11 cellular contexts compared by ENCODE assay signal in genomic region chr20:22604815-22605214, GRCh38. TPM values are rescaled to one million over a fixed set of nuclear protein-coding genes. Genes with fewer than 3 reads are reported as not detected.
"Had no signal": no experiment of that assay in that cellular context is flagged by ENCODE, and none has a peak within 500 bp of the region (broad histone marks: within the 10 kb centered on the region; RNA-seq: fewer than 3 reads in every experiment).

No MANE protein-coding gene starts in this region.

- H3K9ac ChIP-seq: GM23248 had no signal

- H3K36me3 ChIP-seq: HAP-1 had no signal

- H2AFZ ChIP-seq: GM23248, GM23338 had no signal

- H3K4me1 ChIP-seq: HAP-1 had no signal

- H3K27ac ChIP-seq: GM23248 had no signal

- H3K4me2 ChIP-seq: GM23338 had no signal

- H3K4me3 ChIP-seq: GM23248, GM23338, HAP-1 had no signal

- DNase-seq: GM23248, GOT3, H7, H9, HCEC 1CT, HFFc6 had no signal

- ATAC-seq: GM23338, HCT116 had no signal

- FAIRE-seq: H1, H54 had no signal

RNA-seq across cellular contexts. Expression of gene FOXA2, which starts 20.4 kb away (rescaled TPM):
- total RNA-seq: GM23248, GM23338, H1, H9, HFFc6 had no signal
- polyA plus RNA-seq: GM23248, GM23338, H1 had no signal
